Comparison of ENCODE assay signal across 24 cellular contexts in genomic region chr13:73251866-73252265, GRCh38.
A peak's percentile ranks its signal among the peaks of the same experiment; 100 is the strongest.
DNase-seq lines count a peak whose midpoint lies in the region; FAIRE-seq and TF ChIP-seq lines count a peak whose summit lies in the region.
"Had no signal": no experiment of that assay in that cellular context is flagged by ENCODE, and none has a peak within 500 bp of the region (broad histone marks: within the 10 kb centered on the region; RNA-seq: fewer than 3 reads in every experiment).

No MANE protein-coding gene starts in this region.

- H3K9me3 Mint-ChIP-seq in astrocyte (ENCODE audit: unreplicated experiment), result no peaks in the 10 kb centered on the region
- peaks cover 3% of the 10 kb centered on the region for H3K9me3 Mint-ChIP-seq in progenitor cell of endocrine pancreas (ENCODE audit: low read depth)
- H3K9me3 Mint-ChIP-seq: CD4-positive, CD25-positive, alpha-beta regulatory T cell; CD8-positive, alpha-beta T cell; HFFc6 had no signal

- H3K36me3 ChIP-seq in astrocyte (ENCODE audit: insufficient read depth, low read length) (no peaks in the 10 kb centered on the region), hepatocyte (replicated peaks; ENCODE audit: insufficient read depth, low read depth) (no peaks in the 10 kb centered on the region), A673 (ENCODE audit: insufficient read depth, low read length, poor library complexity, severe bottlenecking) (no peaks in the 10 kb centered on the region)
- H3K36me3 ChIP-seq: BLaER1, HAP-1 had no signal

- POLR2A ChIA-PET in A673 (lab: Charles Lee; ENCODE audit: low non-redundant PET), result no interaction called here

- no peak overlapping the region for H3K9ac ChIP-seq in astrocyte (ENCODE audit: low read length)
- H3K9ac ChIP-seq: BLaER1 had no signal

- no peaks in the 10 kb centered on the region for H3K79me2 ChIP-seq in astrocyte (ENCODE audit: insufficient read depth, low read length)
- no peaks in the 10 kb centered on the region for H3K79me2 ChIP-seq in hepatocyte

- H3K4me2 ChIP-seq in astrocyte (ENCODE audit: low read length) (no peak overlapping the region), hepatocyte (no peak overlapping the region)
- H3K4me2 ChIP-seq: BLaER1 had no signal

- H3K9me2 ChIP-seq in hepatocyte (replicated peaks; ENCODE audit: insufficient read depth), result no peaks in the 10 kb centered on the region

- H3K27me3 ChIP-seq in astrocyte (ENCODE audit: insufficient read depth, low read length), result no peaks in the 10 kb centered on the region
- no peaks in the 10 kb centered on the region for H3K27me3 ChIP-seq in hepatocyte
- H3K27me3 ChIP-seq in A673 (replicated peaks; ENCODE audit: insufficient read depth, low read depth, low read length, poor library complexity), result no peaks in the 10 kb centered on the region
- H3K27me3 ChIP-seq: BLaER1 had no signal

- H3K4me1 Mint-ChIP-seq in astrocyte (ENCODE audit: low read depth, unreplicated experiment), result peaks cover 7% of the 10 kb centered on the region
- H3K4me1 Mint-ChIP-seq in progenitor cell of endocrine pancreas (ENCODE audit: low read depth), result peaks cover 34% of the 10 kb centered on the region
- H3K4me1 Mint-ChIP-seq: B cell; CD4-positive, CD25-positive, alpha-beta regulatory T cell had no signal

- H3K4me3 Mint-ChIP-seq in astrocyte (ENCODE audit: unreplicated experiment) (no peak overlapping the region), progenitor cell of endocrine pancreas (ENCODE audit: low read depth) (no peak overlapping the region)
- H3K4me3 Mint-ChIP-seq: B cell; CD8-positive, alpha-beta T cell; HFFc6 had no signal

- H2AFZ ChIP-seq in astrocyte (ENCODE audit: low read depth, low read length) (no peak overlapping the region), hepatocyte (no peak overlapping the region)

- no peak overlapping the region for H3K4me3 ChIP-seq in astrocyte (ENCODE audit: insufficient read depth, low read depth, low read length)
- H3K4me3 ChIP-seq in hepatocyte, result no peak overlapping the region
- H3K4me3 ChIP-seq in A673 (ENCODE audit: low read depth, low read length, poor library complexity, severe bottlenecking), result no peak overlapping the region
- H3K4me3 ChIP-seq: BLaER1, HAP-1 had no signal

- H3K36me3 Mint-ChIP-seq in astrocyte (ENCODE audit: low read depth, unreplicated experiment) (no peaks in the 10 kb centered on the region), progenitor cell of endocrine pancreas (ENCODE audit: insufficient read depth) (peaks cover 2% of the 10 kb centered on the region)
- H3K36me3 Mint-ChIP-seq: CD4-positive, CD25-positive, alpha-beta regulatory T cell; CD8-positive, alpha-beta T cell had no signal

- H3K4me1 ChIP-seq in astrocyte (ENCODE audit: insufficient read depth, low read length) (peaks cover 6% of the 10 kb centered on the region), hepatocyte (ENCODE audit: insufficient read depth) (peaks cover 10% of the 10 kb centered on the region), A673 (ENCODE audit: insufficient read depth, low read length, poor library complexity, severe bottlenecking) (no peaks in the 10 kb centered on the region)
- H3K4me1 ChIP-seq: BLaER1, HAP-1 had no signal

- TF ChIP-seq CTCF in astrocyte (IDR thresholded peaks at IDR 0.05; ENCODE audit: insufficient read depth, low read depth, low read length), result no peak
- no peak for TF ChIP-seq CTCF in hepatocyte (IDR thresholded peaks at IDR 0.05; ENCODE audit: poor library complexity)
- no peak for TF ChIP-seq CTCF in progenitor cell of endocrine pancreas (IDR thresholded peaks at IDR 0.05; ENCODE audit: unreplicated experiment)
- TF ChIP-seq CTCF in A673 (conservative IDR thresholded peaks at IDR 0.05; ENCODE audit: low read depth, low read length), result no peak

- no peak for FAIRE-seq in astrocyte (lab: Jason Lieb, UNC)
- FAIRE-seq: D721Med, GM12891, GM18507, H54 had no signal

- CTCF ChIA-PET in A673 (lab: Charles Lee), result no interaction called here

- H3K27ac Mint-ChIP-seq in astrocyte (ENCODE audit: unreplicated experiment) (no peak overlapping the region), progenitor cell of endocrine pancreas (peak overlapping the region; percentile 34)
- H3K27ac Mint-ChIP-seq: B cell; CD4-positive, CD25-positive, alpha-beta regulatory T cell; CD8-positive, alpha-beta T cell; HFFc6 had no signal

- DNase-seq in astrocyte (ENCODE audit: low read depth), result peak; percentile 57
- DNase-seq in hepatocyte (ENCODE audit: low spot score), result no peak
- no peak for DNase-seq in progenitor cell of endocrine pancreas (ENCODE audit: low spot score, unreplicated experiment)
- no peak for DNase-seq in HUDEP-2 (lab: John Stamatoyannopoulos, UW; ENCODE audit: unreplicated experiment in 76 of 76)
- no peak for DNase-seq in G401 (ENCODE audit: low spot score)
- DNase-seq in A673 (ENCODE audit: low spot score), result no peak
- no peak for DNase-seq in ecto neural progenitor cell (ENCODE audit: low spot score)
- DNase-seq: Caco-2; CD4-positive, CD25-positive, alpha-beta regulatory T cell; CD8-positive, alpha-beta T cell; DMS 273 treated with DMSO at 0.1 percent for 48 hours; DMS79; EL; GF-D8; GOT3; HFFc6 had no signal

- H3K9me3 ChIP-seq in astrocyte (ENCODE audit: insufficient read depth, low read depth, low read length) (no peaks in the 10 kb centered on the region), hepatocyte (ENCODE audit: low read depth) (no peaks in the 10 kb centered on the region), A673 (ENCODE audit: low read depth, low read length, poor library complexity, severe bottlenecking) (no peaks in the 10 kb centered on the region)
- H3K9me3 ChIP-seq: BLaER1, Caco-2, HAP-1 had no signal

- H3K27me3 Mint-ChIP-seq in astrocyte (ENCODE audit: low read depth, unreplicated experiment) (no peaks in the 10 kb centered on the region), progenitor cell of endocrine pancreas (no peaks in the 10 kb centered on the region)
- H3K27me3 Mint-ChIP-seq: B cell; CD4-positive, CD25-positive, alpha-beta regulatory T cell had no signal

- H4K20me1 ChIP-seq in astrocyte (ENCODE audit: insufficient read depth, low read length) (no peaks in the 10 kb centered on the region), hepatocyte (ENCODE audit: insufficient read depth, poor library complexity, severe bottlenecking) (no peaks in the 10 kb centered on the region)
- H4K20me1 ChIP-seq: BLaER1 had no signal

- in situ Hi-C loops in G401 (cut with HindIII; ENCODE audit: low sequenced_read_pairs), result no loop called here

- WGBS in hepatocyte (ENCODE audit: low lambda C conversion rate, missing lambda C conversion rate), result 78% methylated on average over 1 of the region's 1 CpG

- intact Hi-C loops in A673 (cut with micrococcal nuclease; ENCODE audit: unreplicated experiment), result no loop called here

- H3K27ac ChIP-seq in astrocyte (ENCODE audit: low read depth, low read length), result no peak overlapping the region
- peak overlapping the region; percentile 20 for H3K27ac ChIP-seq in hepatocyte
- no peak overlapping the region for H3K27ac ChIP-seq in A673 (ENCODE audit: low read depth, low read length, poor library complexity, severe bottlenecking)
- H3K27ac ChIP-seq: BLaER1, C4-2B had no signal

- no TSS peak for BruUV-seq in A673 (replicated peaks; lab: Mats Ljungman, UMichigan)
